Comparison of ENCODE assay signal across 9 cellular contexts in the genomic region with DNA sequence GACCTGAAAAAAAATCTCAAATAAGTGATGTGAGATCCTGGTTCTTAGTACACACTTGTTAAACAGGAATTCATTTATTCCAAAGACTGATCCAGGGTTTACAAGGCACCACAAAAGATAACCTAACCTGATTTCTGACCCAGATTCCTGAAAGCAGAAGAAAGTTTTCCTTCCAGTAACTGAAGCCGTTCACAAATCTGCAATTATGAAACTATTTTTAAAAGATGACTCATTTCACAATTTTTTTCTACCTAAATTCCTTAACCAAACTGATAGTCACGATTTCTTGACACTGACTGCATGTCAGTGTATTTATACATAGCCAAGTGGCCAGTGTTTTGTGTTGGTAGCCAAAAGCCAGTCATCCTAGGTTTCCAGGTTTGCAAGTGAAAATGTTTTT. TPM values are rescaled to one million over a fixed set of nuclear protein-coding genes. Genes with fewer than 3 reads are reported as not detected.
DNase-seq lines count a peak whose midpoint lies in the region; ATAC-seq lines count a peak whose summit lies in the region.
"Had no signal": no experiment of that assay in that cellular context is flagged by ENCODE, and none has a peak within 500 bp of the region (broad histone marks: within the 10 kb centered on the region; RNA-seq: fewer than 3 reads in every experiment).

No MANE protein-coding gene starts in this region.

- no peaks in the 10 kb centered on the region for H3K27me3 Mint-ChIP-seq in activated T-helper 17 cell treated with anti-CD3 and anti-CD28 coated beads, Interleukin-2, amount 50 U/mL, for 72 hours

- ATAC-seq in GM18858 (IDR thresholded peaks at IDR 0.05; ENCODE audit: unreplicated experiment) = peak; percentile 39
- ATAC-seq in HG02763 (IDR thresholded peaks at IDR 0.05; ENCODE audit: unreplicated experiment) = peak; percentile 26
- peak; percentile 40 for ATAC-seq in activated T-helper 17 cell treated with anti-CD3 and anti-CD28 coated beads, Interleukin-2, amount 50 U/mL, for 72 hours (replicated peaks)

- H3K9me3 Mint-ChIP-seq in activated T-helper 17 cell treated with anti-CD3 and anti-CD28 coated beads, Interleukin-2, amount 50 U/mL, for 72 hours = peaks cover 3% of the 10 kb centered on the region

- DNase-seq in non-pigmented ciliary epithelial cell (ENCODE audit: low read depth) = peak; percentile 8
- no peak for DNase-seq in caudate nucleus (lab: John Stamatoyannopoulos, UW)
- no peak for DNase-seq in DMS114 treated with DMSO at 0.1 percent for 48 hours (lab: John Stamatoyannopoulos, UW; ENCODE audit: unreplicated experiment)
- DNase-seq in superior temporal gyrus (ENCODE audit: extremely low spot score) = no peak
- DNase-seq in mucosa of gallbladder (ENCODE audit: low spot score) = no peak
- DNase-seq: mesendoderm had no signal

- H3K4me3 Mint-ChIP-seq in activated T-helper 17 cell treated with anti-CD3 and anti-CD28 coated beads, Interleukin-2, amount 50 U/mL, for 72 hours = peak overlapping the region; percentile 57

- H3K4me1 Mint-ChIP-seq in activated T-helper 17 cell treated with anti-CD3 and anti-CD28 coated beads, Interleukin-2, amount 50 U/mL, for 72 hours = peaks cover 36% of the 10 kb centered on the region

- H3K27ac ChIP-seq in caudate nucleus (ENCODE audit: low read depth, low read length) = no peak overlapping the region

- H3K36me3 Mint-ChIP-seq in activated T-helper 17 cell treated with anti-CD3 and anti-CD28 coated beads, Interleukin-2, amount 50 U/mL, for 72 hours (ENCODE audit: low read depth) = no peaks in the 10 kb centered on the region

- H3K27ac Mint-ChIP-seq in activated T-helper 17 cell treated with anti-CD3 and anti-CD28 coated beads, Interleukin-2, amount 50 U/mL, for 72 hours = peak overlapping the region; percentile 70

RNA-seq across cellular contexts. Expression of gene SLC9A9, which starts 17.1 kb away (rescaled TPM):
- total RNA-seq in activated T-helper 17 cell treated with anti-CD3 and anti-CD28 coated beads, Interleukin-2, amount 50 U/mL, for 72 hours = 10 to 100 TPM in 1 of 2 donors, 1 to 10 TPM in 1; 4.0 to 15.2 TPM
- total RNA-seq in mucosa of gallbladder = 12.2 TPM
